22 cellular contexts compared by ENCODE assay signal in the genomic region with DNA sequence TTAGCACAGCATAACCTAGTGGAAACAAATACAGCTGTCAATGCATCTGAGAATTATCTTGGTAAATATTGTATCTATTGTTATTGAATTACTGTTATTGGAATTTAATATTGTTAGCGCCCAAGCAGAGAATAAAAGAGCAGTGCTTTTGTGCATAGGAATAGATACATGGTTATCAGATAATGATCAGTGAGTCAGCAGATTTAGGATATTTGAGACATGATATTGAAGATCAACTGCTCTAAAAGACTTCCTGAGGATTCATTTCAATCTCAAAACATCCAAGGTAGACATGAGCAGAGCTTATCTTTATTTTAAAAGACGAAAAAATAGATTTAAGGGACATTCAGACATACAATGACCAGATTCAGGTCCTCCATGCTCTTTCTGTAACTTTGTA. TPM values are rescaled to one million over a fixed set of nuclear protein-coding genes. Genes with fewer than 3 reads are reported as not detected.
A peak's percentile ranks its signal among the peaks of the same experiment; 100 is the strongest.
DNase-seq lines count a peak whose midpoint lies in the region; ATAC-seq and TF ChIP-seq lines count a peak whose summit lies in the region.
"Had no signal": no experiment of that assay in that cellular context is flagged by ENCODE, and none has a peak within 500 bp of the region (broad histone marks: within the 10 kb centered on the region; RNA-seq: fewer than 3 reads in every experiment).

No MANE protein-coding gene starts in this region.

- H2AFZ ChIP-seq in DND-41 (ENCODE audit: low read depth, low read length) = peak overlapping the region; percentile 31; the same call in 1 of the 2 replicates
- H2AFZ ChIP-seq: GM23338, PC-9 had no signal

- ATAC-seq in DND-41 (ENCODE audit: insufficient read depth, low read depth) (no peak), GM21367 (IDR thresholded peaks at IDR 0.05; ENCODE audit: unreplicated experiment) (no peak), Right ventricle myocardium inferior (no peak)
- ATAC-seq in stimulated activated effector memory CD8-positive, alpha-beta T cell treated with anti-CD3 and anti-CD28 coated beads, Interleukin-12 subunit alpha, Interleukin-12 subunit beta, amount 100 ng/mL, for 72 hours = no peak
- ATAC-seq: GM23338 had no signal

- POLR2A ChIA-PET in A673 (lab: Charles Lee; ENCODE audit: low non-redundant PET) = no interaction called here

- no peaks in the 10 kb centered on the region for H3K79me2 ChIP-seq in DND-41 (ENCODE audit: insufficient read depth, low read length)

- DNase-seq in A673 (ENCODE audit: low spot score) (peak; percentile 33), DND-41 (no peak), HFFc6 (no peak), fibroblast of villous mesenchyme (ENCODE audit: low read depth) (peak; percentile 10), NCI-H446 treated with DMSO at 0.1 percent for 48 hours (lab: John Stamatoyannopoulos, UW) (no peak), Right ventricle myocardium inferior (ENCODE audit: missing footprints) (no peak)
- no peak for DNase-seq in stimulated activated effector memory CD8-positive, alpha-beta T cell treated with anti-CD3 and anti-CD28 coated beads, Interleukin-12 subunit alpha, Interleukin-12 subunit beta, amount 100 ng/mL, for 72 hours (ENCODE audit: low spot score in 2 of 2)
- DNase-seq: CD4-positive, CD25-positive, alpha-beta regulatory T cell; DMS153; GF-D8; H9; NCI-H1048; NCI-H1417; NCI-H187; NCI-H526 treated with DMSO at 0.1 percent for 48 hours; RPMI8226; SHP77 treated with DMSO at 0.1 percent for 48 hours had no signal

- H3K9me3 Mint-ChIP-seq in HFFc6 = peaks cover 6% of the 10 kb centered on the region; the same call in 1 of the 2 replicates
- H3K9me3 Mint-ChIP-seq in stimulated activated effector memory CD8-positive, alpha-beta T cell treated with anti-CD3 and anti-CD28 coated beads, Interleukin-12 subunit alpha, Interleukin-12 subunit beta, amount 100 ng/mL, for 72 hours = peaks cover 4% of the 10 kb centered on the region

- no peaks in the 10 kb centered on the region for H4K20me1 ChIP-seq in DND-41 (ENCODE audit: insufficient read depth, low read length)
- H4K20me1 ChIP-seq: BLaER1 had no signal

- BruUV-seq in A673 (replicated peaks; lab: Mats Ljungman, UMichigan) = no TSS peak

- H3K4me2 ChIP-seq in DND-41 (ENCODE audit: insufficient read depth, low read length) = no peak overlapping the region
- H3K4me2 ChIP-seq: BLaER1, GM23338, KMS-11, PC-9 had no signal

- H3K36me3 Mint-ChIP-seq in HFFc6 (ENCODE audit: low read depth) = peaks cover 23% of the 10 kb centered on the region
- no peaks in the 10 kb centered on the region for H3K36me3 Mint-ChIP-seq in stimulated activated effector memory CD8-positive, alpha-beta T cell treated with anti-CD3 and anti-CD28 coated beads, Interleukin-12 subunit alpha, Interleukin-12 subunit beta, amount 100 ng/mL, for 72 hours

- H3K4me3 Mint-ChIP-seq in HFFc6 = no peak overlapping the region
- no peak overlapping the region for H3K4me3 Mint-ChIP-seq in stimulated activated effector memory CD8-positive, alpha-beta T cell treated with anti-CD3 and anti-CD28 coated beads, Interleukin-12 subunit alpha, Interleukin-12 subunit beta, amount 100 ng/mL, for 72 hours
- H3K4me3 Mint-ChIP-seq: CD4-positive, CD25-positive, alpha-beta regulatory T cell; GM23338; H9 had no signal

- TF ChIP-seq CTCF in A673 (conservative IDR thresholded peaks at IDR 0.05; ENCODE audit: low read depth, low read length) = no peak
- no peak for TF ChIP-seq CTCF in DND-41 (IDR thresholded peaks at IDR 0.05; ENCODE audit: borderline replicate concordance, extremely low read depth, low read length, poor library complexity, severe bottlenecking)
- TF ChIP-seq CTCF in HFFc6 (IDR thresholded peaks at IDR 0.05) = no peak
- TF ChIP-seq CTCF in fibroblast of villous mesenchyme (IDR thresholded peaks at IDR 0.05; ENCODE audit: insufficient read depth, low read depth, low read length) = no peak

- H3K27me3 Mint-ChIP-seq in HFFc6 (ENCODE audit: insufficient read depth) = no peaks in the 10 kb centered on the region; the same call in 1 of the 2 replicates

- H3K27ac ChIP-seq in A673 (ENCODE audit: low read depth, low read length, poor library complexity, severe bottlenecking) = peak overlapping the region; percentile 68
- no peak overlapping the region for H3K27ac ChIP-seq in DND-41 (ENCODE audit: low read length)
- H3K27ac ChIP-seq: BLaER1, KMS-11, PC-9 had no signal

- H3K4me1 ChIP-seq in A673 (ENCODE audit: insufficient read depth, low read length, poor library complexity, severe bottlenecking) (peaks cover 8% of the 10 kb centered on the region), DND-41 (ENCODE audit: insufficient read depth, low read length) (peaks cover 22% of the 10 kb centered on the region)
- H3K4me1 ChIP-seq: BLaER1 had no signal

- no peak overlapping the region for H3K4me3 ChIP-seq in A673 (ENCODE audit: low read depth, low read length, poor library complexity, severe bottlenecking)
- no peak overlapping the region for H3K4me3 ChIP-seq in DND-41 (ENCODE audit: low read depth in 1 of 2, low read length in 2 of 2)
- no peak overlapping the region for H3K4me3 ChIP-seq in fibroblast of villous mesenchyme (ENCODE audit: low read depth, low read length)
- H3K4me3 ChIP-seq: BLaER1, GM23338, PC-9 had no signal

- peaks cover 43% of the 10 kb centered on the region for H3K4me1 Mint-ChIP-seq in HFFc6 (ENCODE audit: low read depth)
- peaks cover 6% of the 10 kb centered on the region for H3K4me1 Mint-ChIP-seq in stimulated activated effector memory CD8-positive, alpha-beta T cell treated with anti-CD3 and anti-CD28 coated beads, Interleukin-12 subunit alpha, Interleukin-12 subunit beta, amount 100 ng/mL, for 72 hours
- H3K4me1 Mint-ChIP-seq: GM23338, H9 had no signal

- H3K9me3 ChIP-seq in A673 (ENCODE audit: low read depth, low read length, poor library complexity, severe bottlenecking) = no peaks in the 10 kb centered on the region
- H3K9me3 ChIP-seq in DND-41 (ENCODE audit: insufficient read depth, low read length, severe bottlenecking) = no peaks in the 10 kb centered on the region
- H3K9me3 ChIP-seq: BLaER1 had no signal

- no peaks in the 10 kb centered on the region for H3K36me3 ChIP-seq in A673 (ENCODE audit: insufficient read depth, low read length, poor library complexity, severe bottlenecking)
- no peaks in the 10 kb centered on the region for H3K36me3 ChIP-seq in DND-41 (ENCODE audit: insufficient read depth, low read length)
- H3K36me3 ChIP-seq: BLaER1 had no signal

- H3K27me3 ChIP-seq in A673 (replicated peaks; ENCODE audit: insufficient read depth, low read depth, low read length, poor library complexity) (no peaks in the 10 kb centered on the region), DND-41 (ENCODE audit: insufficient read depth, low read length, poor library complexity) (no peaks in the 10 kb centered on the region)
- H3K27me3 ChIP-seq: BLaER1 had no signal

- CTCF ChIA-PET in A673 (lab: Charles Lee) = no interaction called here

- peak overlapping the region; percentile 79 for H3K27ac Mint-ChIP-seq in HFFc6
- H3K27ac Mint-ChIP-seq in stimulated activated effector memory CD8-positive, alpha-beta T cell treated with anti-CD3 and anti-CD28 coated beads, Interleukin-12 subunit alpha, Interleukin-12 subunit beta, amount 100 ng/mL, for 72 hours = no peak overlapping the region
- H3K27ac Mint-ChIP-seq: CD4-positive, CD25-positive, alpha-beta regulatory T cell; GM23338; H9 had no signal

- intact Hi-C loops in A673 (cut with micrococcal nuclease; ENCODE audit: unreplicated experiment) (no loop called here), Right ventricle myocardium inferior (cut with DNase I) (no loop called here)

- no peak overlapping the region for H3K9ac ChIP-seq in DND-41 (ENCODE audit: low read depth, low read length)
- H3K9ac ChIP-seq: BLaER1, KMS-11 had no signal

RNA-seq across cellular contexts. Expression of gene H2AZ1, which starts 10.6 kb away (rescaled TPM):
- 1,005 and 1,095 TPM in 2 replicates for total RNA-seq in A673 (2021)
- total RNA-seq in HFFc6 (2021; fragmentation: NEBNext Ultra II Directional; extraction: Animal tissue kit (Norgen Biotek cat#: 25700)) = 100 to 1,000 TPM; 430 to 691 (median 565) TPM
- total RNA-seq in fibroblast of villous mesenchyme = 255 and 287 TPM in 2 replicates
- 83.7 TPM for total RNA-seq in Right ventricle myocardium inferior

RNA-seq across cellular contexts. Expression of gene DNAJB14, which starts 14.2 kb away (rescaled TPM):
- total RNA-seq in A673 (2021) (33.5 and 36.4 TPM in 2 replicates), fibroblast of villous mesenchyme (36.4 and 54.8 TPM in 2 replicates), Right ventricle myocardium inferior (20.3 TPM)
- total RNA-seq in HFFc6 (2021; fragmentation: NEBNext Ultra II Directional; extraction: Animal tissue kit (Norgen Biotek cat#: 25700)) = 10 to 100 TPM; 54.1 to 72.8 (median 57.8) TPM

Comparison
In these comparisons a context has a peak if more than half of its experiments do, and no peak if none do; other contexts are left out.
1. DNase-seq: peak in A673 (single experiment) and fibroblast of villous mesenchyme (single experiment); none in DND-41 (single experiment), HFFc6 (single experiment), NCI-H446 treated with DMSO at 0.1 percent for 48 hours (single experiment), Right ventricle myocardium inferior (single experiment) and stimulated activated effector memory CD8-positive, alpha-beta T cell treated with anti-CD3 and anti-CD28 coated beads, Interleukin-12 subunit alpha, Interleukin-12 subunit beta, amount 100 ng/mL, for 72 hours (0 of 2).